8 cellular contexts compared by ENCODE assay signal in genomic region chr1:23801338-23801748, GRCh38. TPM values are rescaled to one million over a fixed set of nuclear protein-coding genes. Genes with fewer than 3 reads are reported as not detected.
DNase-seq lines count a peak whose midpoint lies in the region; ATAC-seq and TF ChIP-seq lines count a peak whose summit lies in the region.

No MANE protein-coding gene starts in this region.

- H3K36me3 ChIP-seq in CD8-positive, alpha-beta memory T cell (ENCODE audit: insufficient read depth, low read length): no peaks in the 10 kb centered on the region
- H3K36me3 ChIP-seq in duodenal mucosa (ENCODE audit: control insufficient read depth in 1 of 2, insufficient read depth in 2 of 2, low read length in 2 of 2): peaks cover 11 to 47% of the 10 kb centered on the region in 2 donors

- H3K9me3 ChIP-seq in CD8-positive, alpha-beta memory T cell (ENCODE audit: low read length): no peaks in the 10 kb centered on the region
- H3K9me3 ChIP-seq in duodenal mucosa (ENCODE audit: control insufficient read depth in 1 of 2, low read length in 2 of 2): no peaks in the 10 kb centered on the region

- H3K27me3 Mint-ChIP-seq in CD8-positive, alpha-beta memory T cell: no peaks in the 10 kb centered on the region
- H3K27me3 Mint-ChIP-seq in neural crest cell (ENCODE audit: low read depth): peaks cover 2% of the 10 kb centered on the region

- CTCF ChIA-PET in CD8-positive, alpha-beta memory T cell (lab: Charles Lee): interaction anchor here (0.6 to 1.8 kb wide), 5 partner anchors 9 to 29 kb away, joined by 4 to 16 read pairs (median 4); partner anchors contain the start of gene PITHD1

- H3K4me3 Mint-ChIP-seq in CD8-positive, alpha-beta memory T cell: peak overlapping the region; percentile 85 to 97 (median 91)
- peak overlapping the region; percentile 97 for H3K4me3 Mint-ChIP-seq in neural crest cell

- peaks cover 0 to 36% (median 2%) of the 10 kb centered on the region in 3 donors for H3K36me3 Mint-ChIP-seq in CD8-positive, alpha-beta memory T cell
- no peaks in the 10 kb centered on the region for H3K36me3 Mint-ChIP-seq in neural crest cell (ENCODE audit: low read depth)

- H3K4me1 ChIP-seq in CD8-positive, alpha-beta memory T cell (ENCODE audit: insufficient read depth, low read length): peaks cover 20% of the 10 kb centered on the region
- peaks cover 25 to 36% of the 10 kb centered on the region in 2 donors for H3K4me1 ChIP-seq in duodenal mucosa (ENCODE audit: control insufficient read depth in 1 of 2, insufficient read depth in 2 of 2, low read length in 2 of 2)

- H3K4me1 Mint-ChIP-seq in CD8-positive, alpha-beta memory T cell: peaks cover 14 to 24% (median 19%) of the 10 kb centered on the region in 3 donors
- H3K4me1 Mint-ChIP-seq in neural crest cell: peaks cover 18% of the 10 kb centered on the region

- H3K27ac Mint-ChIP-seq in CD8-positive, alpha-beta memory T cell: peak overlapping the region; percentile 84 to 92 (median 88)
- peak overlapping the region; percentile 71 for H3K27ac Mint-ChIP-seq in neural crest cell (ENCODE audit: unreplicated experiment)

- H3K27me3 ChIP-seq in CD8-positive, alpha-beta memory T cell (ENCODE audit: insufficient read depth, low read length, poor library complexity, severe bottlenecking): no peaks in the 10 kb centered on the region
- H3K27me3 ChIP-seq in duodenal mucosa (ENCODE audit: control insufficient read depth in 1 of 2, insufficient read depth in 2 of 2, low read length in 2 of 2): no peaks in the 10 kb centered on the region

- peak overlapping the region; percentile 85 for H3K27ac ChIP-seq in CD8-positive, alpha-beta memory T cell (ENCODE audit: low read depth, low read length)
- peak overlapping the region; percentile 83 for H3K27ac ChIP-seq in duodenal mucosa (ENCODE audit: low read depth, low read length)

- POLR2A ChIA-PET in CD8-positive, alpha-beta memory T cell (lab: Charles Lee): interaction anchor here (0.6 to 2.9 kb wide), 5 partner anchors 8 to 28 kb away, joined by 3 to 20 read pairs (median 5); partner anchors contain the start of genes HMGCL and LYPLA2

- TF ChIP-seq CTCF in neural crest cell (conservative IDR thresholded peaks at IDR 0.05): no peak

- H3K4me3 ChIP-seq in CD8-positive, alpha-beta memory T cell (ENCODE audit: low read length): peak overlapping the region; percentile 70
- peak overlapping the region; percentile 87 to 88 for H3K4me3 ChIP-seq in duodenal mucosa (ENCODE audit: low read depth in 1 of 2, low read length in 2 of 2)

- peak overlapping the region; percentile 81 to 87 for H3K9ac ChIP-seq in duodenal mucosa (ENCODE audit: low read depth in 1 of 2, low read length in 2 of 2)

- DNase-seq in CD8-positive, alpha-beta memory T cell: no peak
- DNase-seq in MV-4-11 (lab: John Stamatoyannopoulos, UW) (peak; percentile 56), neural crest cell (ENCODE audit: low read depth, low spot score) (no peak), KG1 (lab: John Stamatoyannopoulos, UW) (no peak), EL (no peak)

- no peaks in the 10 kb centered on the region for H3K9me3 Mint-ChIP-seq in CD8-positive, alpha-beta memory T cell
- H3K9me3 Mint-ChIP-seq in neural crest cell: no peaks in the 10 kb centered on the region

- ATAC-seq in HG03108 (IDR thresholded peaks at IDR 0.05; ENCODE audit: unreplicated experiment) (no peak), HG02870 (IDR thresholded peaks at IDR 0.05; ENCODE audit: unreplicated experiment) (no peak)

RNA-seq across cellular contexts. Expression of gene GALE, which starts 0.8 kb away (rescaled TPM):
- 10 to 100 TPM; 50.5 to 55.3 TPM for total RNA-seq in CD8-positive, alpha-beta memory T cell
- polyA plus RNA-seq in CD8-positive, alpha-beta memory T cell: 17.2 TPM
- 47.1 and 47.2 TPM in 2 replicates for total RNA-seq in neural crest cell

RNA-seq across cellular contexts. Expression of gene LYPLA2, which starts 10.4 kb away (rescaled TPM):
- 100 to 1,000 TPM in 1 of 2 experiments, 10 to 100 TPM in 1; 99.9 to 100 TPM for total RNA-seq in CD8-positive, alpha-beta memory T cell
- polyA plus RNA-seq in CD8-positive, alpha-beta memory T cell: 109 TPM
- 88.9 and 89.6 TPM in 2 replicates for total RNA-seq in neural crest cell

RNA-seq across cellular contexts. Expression of gene PITHD1, which starts 23.1 kb away (rescaled TPM):
- total RNA-seq in CD8-positive, alpha-beta memory T cell: 100 to 1,000 TPM; 105 TPM
- 68.5 TPM for polyA plus RNA-seq in CD8-positive, alpha-beta memory T cell
- 54.8 and 57.5 TPM in 2 replicates for total RNA-seq in neural crest cell

RNA-seq across cellular contexts. Expression of gene HMGCL, which starts 23.9 kb away (rescaled TPM):
- 10 to 100 TPM; 24.7 to 25.3 TPM for total RNA-seq in CD8-positive, alpha-beta memory T cell
- 28.0 TPM for polyA plus RNA-seq in CD8-positive, alpha-beta memory T cell
- 15.6 and 17.4 TPM in 2 replicates for total RNA-seq in neural crest cell

RNA-seq across cellular contexts. Expression of gene ELOA, which starts 58.1 kb away (rescaled TPM):
- total RNA-seq in CD8-positive, alpha-beta memory T cell: 10 to 100 TPM; 64.1 to 69.0 TPM
- 32.3 TPM for polyA plus RNA-seq in CD8-positive, alpha-beta memory T cell
- 43.1 and 45.8 TPM in 2 replicates for total RNA-seq in neural crest cell
